Comparison of ENCODE assay signal across 8 cellular contexts in the genomic region with DNA sequence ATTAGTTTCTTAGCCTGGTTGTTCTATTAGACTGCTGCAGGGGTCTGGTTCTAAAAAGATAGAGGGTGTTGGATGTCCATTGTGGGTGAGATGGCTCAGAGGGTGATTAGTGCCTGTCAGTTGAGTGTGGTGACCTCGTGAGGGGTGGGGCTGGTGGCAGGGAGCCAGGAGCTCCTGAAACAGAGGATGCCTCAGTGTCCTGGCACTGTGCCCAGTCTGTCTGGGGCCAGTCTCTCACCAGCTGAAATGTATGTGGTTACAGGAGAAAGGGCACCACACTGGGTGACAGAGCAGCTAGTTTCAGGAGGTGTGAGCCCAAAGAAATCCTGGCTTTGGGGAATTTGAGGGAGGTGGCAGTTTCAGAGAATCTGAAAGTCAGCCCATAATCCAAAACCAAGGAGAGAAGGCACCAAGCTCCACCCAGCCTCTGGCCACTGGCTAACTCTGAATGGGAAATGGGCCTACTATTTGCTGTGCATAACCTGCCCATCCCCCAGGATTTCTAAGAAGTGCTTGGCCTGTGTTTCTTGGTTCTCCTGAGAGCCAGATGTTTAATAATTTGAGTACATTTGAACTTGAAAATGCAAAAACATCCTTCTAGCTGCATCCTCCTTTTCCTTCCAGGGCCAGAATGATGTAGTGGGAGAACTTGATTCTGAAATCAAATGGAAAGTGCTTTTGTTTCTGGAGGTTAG.
DNase-seq lines count a peak whose midpoint lies in the region; ATAC-seq and TF ChIP-seq lines count a peak whose summit lies in the region.

No MANE protein-coding gene starts in this region.

- POLR2A ChIA-PET in GM10248 (lab: Yijun Ruan, JAX), result interaction anchor here (0.6 kb wide), 1 partner anchor 166 kb away, joined by 3 read pairs; no protein-coding TSS in a partner anchor

- H3K27me3 Mint-ChIP-seq in effector memory CD8-positive, alpha-beta T cell, result no peaks in the 10 kb centered on the region
- peaks cover 9% of the 10 kb centered on the region for H3K27me3 Mint-ChIP-seq in GM23338 (ENCODE audit: insufficient read depth, low read depth, poor library complexity)

- TF ChIP-seq CTCF in GM10248 (IDR thresholded peaks at IDR 0.05; ENCODE audit: control extremely low read depth, extremely low read depth, low read depth, missing control alignments) (no peak), sigmoid colon (IDR thresholded peaks at IDR 0.05) (no peak), GM23338 (conservative IDR thresholded peaks at IDR 0.05; ENCODE audit: low read depth in 2 of 2) (no peak), prostate gland (IDR thresholded peaks at IDR 0.05) (no peak)

- peaks cover 10 to 13% of the 10 kb centered on the region in 2 donors for H3K4me1 Mint-ChIP-seq in effector memory CD8-positive, alpha-beta T cell (ENCODE audit: low read depth in 2 of 2)
- H3K4me1 Mint-ChIP-seq in GM23338, result no peaks in the 10 kb centered on the region; the same call in 2 of the 3 replicates

- intact Hi-C loops in sigmoid colon (cut with DNase I) (no loop called here), prostate gland (cut with DNase I) (no loop called here)

- no peak for TF ChIP-seq EP300 in sigmoid colon (IDR thresholded peaks at IDR 0.05)

- H3K9me3 ChIP-seq in sigmoid colon (peaks cover 0 to 8% (median 3%) of the 10 kb centered on the region in 4 donors), prostate gland (no peaks in the 10 kb centered on the region)

- H3K36me3 Mint-ChIP-seq in effector memory CD8-positive, alpha-beta T cell (ENCODE audit: insufficient read depth), result peaks cover 5% of the 10 kb centered on the region
- H3K36me3 Mint-ChIP-seq in GM23338 (ENCODE audit: low read depth), result peaks cover 25% of the 10 kb centered on the region

- H3K4me2 ChIP-seq in GM23338, result no peak overlapping the region

- H3K4me3 ChIP-seq in sigmoid colon, result no peak overlapping the region
- H3K4me3 ChIP-seq in GM23338, result no peak overlapping the region
- no peak overlapping the region for H3K4me3 ChIP-seq in prostate gland

- H3K4me3 Mint-ChIP-seq in effector memory CD8-positive, alpha-beta T cell, result peak overlapping the region in 1 of 2 donors; percentile 10
- H3K4me3 Mint-ChIP-seq in GM23338, result no peak overlapping the region

- CTCF ChIA-PET in GM10248 (lab: Yijun Ruan, JAX), result interaction anchor here (1.0 to 2.8 kb wide), 9 partner anchors 9 to 56 kb away, joined by 3 to 14 read pairs (median 4); no protein-coding TSS in a partner anchor

- H3K36me3 ChIP-seq in sigmoid colon, result no peaks in the 10 kb centered on the region
- H3K36me3 ChIP-seq in GM23338 (ENCODE audit: insufficient read depth), result peaks cover 5% of the 10 kb centered on the region; the same call in 1 of the 2 replicates
- no peaks in the 10 kb centered on the region for H3K36me3 ChIP-seq in prostate gland

- H3F3A ChIP-seq in GM23338 (replicated peaks; ENCODE audit: low read depth), result no peaks in the 10 kb centered on the region

- DNase-seq in GM10248 (ENCODE audit: extremely low spot score) (peak; percentile 32), NCI-H1417 treated with DMSO at 0.1 percent for 48 hours (lab: John Stamatoyannopoulos, UW) (peak; percentile 89), T-helper 9 cell (peak; percentile 39), sigmoid colon (peak; percentile 76), GM23338 (ENCODE audit: low spot score) (no peak), prostate gland (ENCODE audit: low spot score) (no peak)
- DNase-seq in effector memory CD8-positive, alpha-beta T cell, result peak; percentile 61 to 72 (median 68)

- no peaks in the 10 kb centered on the region for H3K9me2 ChIP-seq in GM23338 (ENCODE audit: insufficient read depth)

- TF ChIP-seq POLR2A in sigmoid colon (IDR thresholded peaks at IDR 0.05), result no peak
- TF ChIP-seq POLR2A in prostate gland (IDR thresholded peaks at IDR 0.05), result no peak

- no peaks in the 10 kb centered on the region for H3K27me3 ChIP-seq in sigmoid colon
- no peaks in the 10 kb centered on the region for H3K27me3 ChIP-seq in GM23338 (ENCODE audit: insufficient read depth)
- H3K27me3 ChIP-seq in prostate gland (replicated peaks; ENCODE audit: insufficient read depth), result no peaks in the 10 kb centered on the region

- no peak overlapping the region for H2AFZ ChIP-seq in GM23338

- H3K4me1 ChIP-seq in sigmoid colon (peaks cover 0 to 32% (median 19%) of the 10 kb centered on the region in 4 donors), GM23338 (ENCODE audit: insufficient read depth) (no peaks in the 10 kb centered on the region), prostate gland (replicated peaks) (peaks cover 2% of the 10 kb centered on the region)

- no peaks in the 10 kb centered on the region for H3K79me2 ChIP-seq in GM23338 (replicated peaks; ENCODE audit: insufficient read depth)

- H3K27ac ChIP-seq in sigmoid colon (peak overlapping the region in 1 of 4 donors; percentile 26), GM23338 (ENCODE audit: low read depth) (no peak overlapping the region), prostate gland (no peak overlapping the region)

- peak; percentile 75 for ATAC-seq in HG02623 (IDR thresholded peaks at IDR 0.05; ENCODE audit: unreplicated experiment)
- ATAC-seq in effector memory CD8-positive, alpha-beta T cell (replicated peaks), result peak; percentile 94
- ATAC-seq in GM23338, result no peak

- no peaks in the 10 kb centered on the region for H3K9me3 Mint-ChIP-seq in effector memory CD8-positive, alpha-beta T cell
- H3K9me3 Mint-ChIP-seq in GM23338, result peaks cover 36% of the 10 kb centered on the region

- no peaks in the 10 kb centered on the region for H4K20me1 ChIP-seq in GM23338 (replicated peaks; ENCODE audit: insufficient read depth)

- H3K27ac Mint-ChIP-seq in effector memory CD8-positive, alpha-beta T cell, result peak overlapping the region; percentile 1 to 72
- H3K27ac Mint-ChIP-seq in GM23338, result no peak overlapping the region

- WGBS in sigmoid colon, 2 donors, result 2% methylated on average over 1 of the region's 1 CpG
- 0% methylated on average over 1 of the region's 1 CpG for WGBS in prostate gland

TF ChIP-seq in GM23338, 12 proteins besides CTCF, POLR2A, EP300 and RAD21 (continues in another document):
- TF ChIP-seq ZNF331 (CRISPR knock-in tag; IDR thresholded peaks at IDR 0.05; ENCODE audit: low read depth), result no peak
- TF ChIP-seq ZNF114 (CRISPR knock-in tag; IDR thresholded peaks at IDR 0.05), result no peak
- TF ChIP-seq POLR2AphosphoS5 (IDR thresholded peaks at IDR 0.05; ENCODE audit: low read depth), result no peak
- TF ChIP-seq STAT1 (IDR thresholded peaks at IDR 0.05; ENCODE audit: unreplicated experiment), result no peak
- no peak for TF ChIP-seq NANOG (IDR thresholded peaks at IDR 0.05; ENCODE audit: borderline replicate concordance)
- no peak for TF ChIP-seq EZH2phosphoT487 (IDR thresholded peaks at IDR 0.05; ENCODE audit: unreplicated experiment)
- TF ChIP-seq JUNB (IDR thresholded peaks at IDR 0.05; ENCODE audit: unreplicated experiment), result no peak
- TF ChIP-seq, protein P1, sequence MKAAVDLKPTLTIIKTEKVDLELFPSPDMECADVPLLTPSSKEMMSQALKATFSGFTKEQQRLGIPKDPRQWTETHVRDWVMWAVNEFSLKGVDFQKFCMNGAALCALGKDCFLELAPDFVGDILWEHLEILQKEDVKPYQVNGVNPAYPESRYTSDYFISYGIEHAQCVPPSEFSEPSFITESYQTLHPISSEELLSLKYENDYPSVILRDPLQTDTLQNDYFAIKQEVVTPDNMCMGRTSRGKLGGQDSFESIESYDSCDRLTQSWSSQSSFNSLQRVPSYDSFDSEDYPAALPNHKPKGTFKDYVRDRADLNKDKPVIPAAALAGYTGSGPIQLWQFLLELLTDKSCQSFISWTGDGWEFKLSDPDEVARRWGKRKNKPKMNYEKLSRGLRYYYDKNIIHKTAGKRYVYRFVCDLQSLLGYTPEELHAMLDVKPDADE (IDR thresholded peaks at IDR 0.05), result no peak
- TF ChIP-seq CREB1 (CRISPR knock-in tag; IDR thresholded peaks at IDR 0.05; ENCODE audit: low read depth), result no peak
- TF ChIP-seq, protein P2, sequence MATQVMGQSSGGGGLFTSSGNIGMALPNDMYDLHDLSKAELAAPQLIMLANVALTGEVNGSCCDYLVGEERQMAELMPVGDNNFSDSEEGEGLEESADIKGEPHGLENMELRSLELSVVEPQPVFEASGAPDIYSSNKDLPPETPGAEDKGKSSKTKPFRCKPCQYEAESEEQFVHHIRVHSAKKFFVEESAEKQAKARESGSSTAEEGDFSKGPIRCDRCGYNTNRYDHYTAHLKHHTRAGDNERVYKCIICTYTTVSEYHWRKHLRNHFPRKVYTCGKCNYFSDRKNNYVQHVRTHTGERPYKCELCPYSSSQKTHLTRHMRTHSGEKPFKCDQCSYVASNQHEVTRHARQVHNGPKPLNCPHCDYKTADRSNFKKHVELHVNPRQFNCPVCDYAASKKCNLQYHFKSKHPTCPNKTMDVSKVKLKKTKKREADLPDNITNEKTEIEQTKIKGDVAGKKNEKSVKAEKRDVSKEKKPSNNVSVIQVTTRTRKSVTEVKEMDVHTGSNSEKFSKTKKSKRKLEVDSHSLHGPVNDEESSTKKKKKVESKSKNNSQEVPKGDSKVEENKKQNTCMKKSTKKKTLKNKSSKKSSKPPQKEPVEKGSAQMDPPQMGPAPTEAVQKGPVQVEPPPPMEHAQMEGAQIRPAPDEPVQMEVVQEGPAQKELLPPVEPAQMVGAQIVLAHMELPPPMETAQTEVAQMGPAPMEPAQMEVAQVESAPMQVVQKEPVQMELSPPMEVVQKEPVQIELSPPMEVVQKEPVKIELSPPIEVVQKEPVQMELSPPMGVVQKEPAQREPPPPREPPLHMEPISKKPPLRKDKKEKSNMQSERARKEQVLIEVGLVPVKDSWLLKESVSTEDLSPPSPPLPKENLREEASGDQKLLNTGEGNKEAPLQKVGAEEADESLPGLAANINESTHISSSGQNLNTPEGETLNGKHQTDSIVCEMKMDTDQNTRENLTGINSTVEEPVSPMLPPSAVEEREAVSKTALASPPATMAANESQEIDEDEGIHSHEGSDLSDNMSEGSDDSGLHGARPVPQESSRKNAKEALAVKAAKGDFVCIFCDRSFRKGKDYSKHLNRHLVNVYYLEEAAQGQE (IDR thresholded peaks at IDR 0.05; ENCODE audit: unreplicated experiment), result no peak
- TF ChIP-seq EZH2 (IDR thresholded peaks at IDR 0.05; ENCODE audit: low read depth, unreplicated experiment), result no peak

Comparison
In these comparisons a context has a peak if more than half of its experiments do, and no peak if none do; other contexts are left out.
1. DNase-seq: peak in GM10248 (single experiment), NCI-H1417 treated with DMSO at 0.1 percent for 48 hours (single experiment), T-helper 9 cell (single experiment), effector memory CD8-positive, alpha-beta T cell (3 of 3) and sigmoid colon (single experiment); none in GM23338 (single experiment) and prostate gland (single experiment).